ENCODE assay signal across 18 cellular contexts in genomic region chr3:8266679-8267267, GRCh38.
A peak's percentile ranks its signal among the peaks of the same experiment; 100 is the strongest.
DNase-seq lines count a peak whose midpoint lies in the region; ATAC-seq, FAIRE-seq and TF ChIP-seq lines count a peak whose summit lies in the region.
"Had no signal": no experiment of that assay in that cellular context is flagged by ENCODE, and none has a peak within 500 bp of the region (broad histone marks: within the 10 kb centered on the region; RNA-seq: fewer than 3 reads in every experiment).

No MANE protein-coding gene starts in this region.

- no peaks in the 10 kb centered on the region for H3K9me3 ChIP-seq in Karpas-422 (ENCODE audit: low read length)
- no peaks in the 10 kb centered on the region for H3K9me3 ChIP-seq in astrocyte (ENCODE audit: insufficient read depth, low read depth, low read length)
- H3K9me3 ChIP-seq: BE2C, thoracic aorta had no signal

- H3K4me2 ChIP-seq in Karpas-422 (ENCODE audit: low read depth, low read length, poor library complexity, severe bottlenecking) (no peak overlapping the region), astrocyte (ENCODE audit: low read length) (peak overlapping the region; percentile 1)

- H3K27ac ChIP-seq in Karpas-422 (ENCODE audit: low read length) = no peak overlapping the region
- H3K27ac ChIP-seq in astrocyte (ENCODE audit: low read depth, low read length) = no peak overlapping the region
- H3K27ac ChIP-seq: thoracic aorta had no signal

- H3K4me1 ChIP-seq in Karpas-422 (ENCODE audit: low read length) = peaks cover 5% of the 10 kb centered on the region
- no peaks in the 10 kb centered on the region for H3K4me1 ChIP-seq in astrocyte (ENCODE audit: insufficient read depth, low read length)
- H3K4me1 ChIP-seq: BE2C had no signal

- FAIRE-seq in astrocyte (lab: Jason Lieb, UNC) = no peak

- H3K36me3 ChIP-seq in Karpas-422 (ENCODE audit: insufficient read depth, low read length) = no peaks in the 10 kb centered on the region
- no peaks in the 10 kb centered on the region for H3K36me3 ChIP-seq in astrocyte (ENCODE audit: insufficient read depth, low read length)
- H3K36me3 ChIP-seq: BE2C, thoracic aorta had no signal

- no peaks in the 10 kb centered on the region for H3K27me3 ChIP-seq in Karpas-422 (ENCODE audit: low read length)
- H3K27me3 ChIP-seq in astrocyte (ENCODE audit: insufficient read depth, low read length) = no peaks in the 10 kb centered on the region
- H3K27me3 ChIP-seq: BE2C had no signal

- H4K20me1 ChIP-seq in Karpas-422 (ENCODE audit: insufficient read depth, low read depth, low read length) = no peaks in the 10 kb centered on the region
- no peaks in the 10 kb centered on the region for H4K20me1 ChIP-seq in astrocyte (ENCODE audit: insufficient read depth, low read length)

- H2AFZ ChIP-seq in Karpas-422 (ENCODE audit: low read length) (no peak overlapping the region), astrocyte (ENCODE audit: low read depth, low read length) (no peak overlapping the region)

- H3K9me3 Mint-ChIP-seq in astrocyte (ENCODE audit: unreplicated experiment) = no peaks in the 10 kb centered on the region

- H3K4me3 Mint-ChIP-seq in astrocyte (ENCODE audit: unreplicated experiment) = no peak overlapping the region
- H3K4me3 Mint-ChIP-seq: activated B cell treated with CpG ODN at 0.5 μM for 24 hours; dendritic cell treated with granulocyte-macrophage colony-stimulating factor and Interleukin-4, amounts not matched to agents 40 ng/mL and 50 ng/mL, for 4 days had no signal

- H3K27me3 Mint-ChIP-seq in astrocyte (ENCODE audit: low read depth, unreplicated experiment) = no peaks in the 10 kb centered on the region
- H3K27me3 Mint-ChIP-seq: activated B cell treated with CpG ODN at 0.5 μM for 24 hours; dendritic cell treated with granulocyte-macrophage colony-stimulating factor and Interleukin-4, amounts not matched to agents 40 ng/mL and 50 ng/mL, for 4 days had no signal

- H3K9me2 ChIP-seq in Karpas-422 (replicated peaks; ENCODE audit: insufficient read depth, low read length) = no peaks in the 10 kb centered on the region

- H3K9ac ChIP-seq in Karpas-422 (ENCODE audit: low read length) (no peak overlapping the region), astrocyte (ENCODE audit: low read length) (no peak overlapping the region)

- no peak for TF ChIP-seq CTCF in astrocyte (IDR thresholded peaks at IDR 0.05; ENCODE audit: insufficient read depth, low read depth, low read length)

- H3K4me3 ChIP-seq in Karpas-422 (ENCODE audit: low read length) (no peak overlapping the region), astrocyte (ENCODE audit: insufficient read depth, low read depth, low read length) (no peak overlapping the region)
- H3K4me3 ChIP-seq: thoracic aorta had no signal

- H3K27ac Mint-ChIP-seq in astrocyte (ENCODE audit: unreplicated experiment) = no peak overlapping the region
- H3K27ac Mint-ChIP-seq: activated B cell treated with CpG ODN at 0.5 μM for 24 hours; dendritic cell treated with granulocyte-macrophage colony-stimulating factor and Interleukin-4, amounts not matched to agents 40 ng/mL and 50 ng/mL, for 4 days had no signal

- peak; percentile 53 for DNase-seq in Karpas-422
- DNase-seq in astrocyte (ENCODE audit: low read depth) = peak; percentile 56
- peak; percentile 67 for DNase-seq in left kidney (ENCODE audit: low read depth, low spot score)
- no peak for DNase-seq in HuH-7 (ENCODE audit: low spot score)
- no peak for DNase-seq in GF-D8 (lab: John Stamatoyannopoulos, UW)
- DNase-seq in NCI-H1417 (lab: John Stamatoyannopoulos, UW) = no peak
- DNase-seq: activated B cell treated with CpG ODN at 0.5 μM for 24 hours; BE2C; erythroblast; glutamatergic neuron; GOT3; IMR-90; NCI-H1436; stimulated activated CD4-positive, alpha-beta T cell treated with anti-CD3 and anti-CD28 coated beads, Interleukin-2, amount 100 ng/mL, for 48 hours had no signal

- ATAC-seq in GM18517 (IDR thresholded peaks at IDR 0.05; ENCODE audit: unreplicated experiment) = peak; percentile 45
- ATAC-seq in GM21423 (IDR thresholded peaks at IDR 0.05; ENCODE audit: unreplicated experiment) = no peak

- no peaks in the 10 kb centered on the region for H3K4me1 Mint-ChIP-seq in astrocyte (ENCODE audit: low read depth, unreplicated experiment)

- H3K36me3 Mint-ChIP-seq in astrocyte (ENCODE audit: low read depth, unreplicated experiment) = no peaks in the 10 kb centered on the region

- H3K79me2 ChIP-seq in Karpas-422 (ENCODE audit: low read length) (no peaks in the 10 kb centered on the region), astrocyte (ENCODE audit: insufficient read depth, low read length) (no peaks in the 10 kb centered on the region)

Comparison
In these comparisons a context has a peak if more than half of its experiments do, and no peak if none do; other contexts are left out.
1. DNase-seq: peak in Karpas-422 (single experiment), astrocyte (single experiment) and left kidney (single experiment); none in HuH-7 (single experiment), GF-D8 (single experiment) and NCI-H1417 (0 of 3).